In the genomic region with DNA sequence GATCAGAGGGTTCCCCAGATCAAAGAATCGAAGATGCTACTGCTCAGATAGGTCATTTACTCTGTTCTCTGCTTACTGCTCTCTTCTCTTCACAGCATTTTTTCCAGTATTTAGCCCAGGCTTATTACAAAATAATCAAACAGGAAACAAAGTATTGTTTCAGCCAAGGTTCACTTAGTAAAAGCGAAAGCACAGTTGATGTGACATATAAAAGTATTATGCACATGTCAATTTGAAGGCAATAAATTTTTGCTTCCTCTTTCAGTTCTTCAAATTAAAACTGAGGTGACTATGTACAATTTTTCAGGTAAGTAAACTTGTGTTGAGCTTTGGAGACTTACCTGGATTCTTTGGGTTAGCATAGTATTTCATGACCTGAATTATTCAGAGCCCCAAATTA, we compare ENCODE assay signal across 16 cellular contexts.
DNase-seq lines count a peak whose midpoint lies in the region; ATAC-seq, FAIRE-seq and TF ChIP-seq lines count a peak whose summit lies in the region.
"Had no signal": no experiment of that assay in that cellular context is flagged by ENCODE, and none has a peak within 500 bp of the region (broad histone marks: within the 10 kb centered on the region; RNA-seq: fewer than 3 reads in every experiment).

No MANE protein-coding gene starts in this region.

- ATAC-seq in HG03378 (IDR thresholded peaks at IDR 0.05; ENCODE audit: unreplicated experiment), result no peak
- ATAC-seq in GM18511 (IDR thresholded peaks at IDR 0.05; ENCODE audit: unreplicated experiment), result no peak
- ATAC-seq: K562, Right ventricle myocardium inferior had no signal

- FAIRE-seq in D721Med (lab: Jason Lieb, UNC), result peak; percentile 53
- FAIRE-seq: K562, RCC 7860 had no signal

- H3K4me1 Mint-ChIP-seq in brain (peaks cover 17% of the 10 kb centered on the region), neural progenitor cell (peaks cover 10% of the 10 kb centered on the region)
- H3K4me1 Mint-ChIP-seq: CD14-positive monocyte had no signal

- H3K4me3 ChIP-seq in neural progenitor cell, result no peak overlapping the region
- H3K4me3 ChIP-seq: K562 had no signal

- no peak overlapping the region for H3K4me3 Mint-ChIP-seq in brain
- no peak overlapping the region for H3K4me3 Mint-ChIP-seq in neural progenitor cell
- H3K4me3 Mint-ChIP-seq: CD14-positive monocyte had no signal

- no peak overlapping the region for H3K4me2 ChIP-seq in neural progenitor cell

- H4K20me1 ChIP-seq in neural progenitor cell (ENCODE audit: low read depth), result no peaks in the 10 kb centered on the region

- TF ChIP-seq CTCF in D721Med (IDR thresholded peaks at IDR 0.05; ENCODE audit: insufficient read depth, missing control alignments), result no peak
- TF ChIP-seq CTCF in brain (conservative IDR thresholded peaks at IDR 0.05), result no peak
- no peak for TF ChIP-seq CTCF in neural progenitor cell (IDR thresholded peaks at IDR 0.05)

- H3K27me3 Mint-ChIP-seq in brain (peaks cover 5% of the 10 kb centered on the region), neural progenitor cell (ENCODE audit: insufficient read depth, low read depth) (no peaks in the 10 kb centered on the region)

- H3F3A ChIP-seq in neural progenitor cell (ENCODE audit: low read depth), result no peaks in the 10 kb centered on the region

- H3K27ac ChIP-seq in neural progenitor cell, result no peak overlapping the region

- no peaks in the 10 kb centered on the region for H3K79me2 ChIP-seq in neural progenitor cell (ENCODE audit: low read depth)

- no peaks in the 10 kb centered on the region for H3K9me3 ChIP-seq in neural progenitor cell (ENCODE audit: low read depth)

- in situ Hi-C loops in KBM-7 (cut with MboI; ENCODE audit: low pct_unique_long_range_greater_than_20kb, low sequenced_read_pairs), result no loop called here

- H3K27me3 ChIP-seq in neural progenitor cell, result no peaks in the 10 kb centered on the region

- DNase-seq in D721Med (ENCODE audit: insufficient read length, low spot score) (no peak), NOMO-1 treated with DMSO at 0.1 percent for 48 hours (lab: John Stamatoyannopoulos, UW; ENCODE audit: unreplicated experiment) (peak; percentile 42), neural progenitor cell (ENCODE audit: low spot score) (no peak), KBM-7 (no peak), NCI-H446 treated with DMSO at 0.1 percent for 48 hours (lab: John Stamatoyannopoulos, UW) (no peak)
- DNase-seq: 8988T, DMS 273 treated with DMSO at 0.1 percent for 48 hours, EL, NCI-H1105 treated with DMSO at 0.1 percent for 48 hours had no signal

- H3K4me1 ChIP-seq in neural progenitor cell, result peaks cover 11% of the 10 kb centered on the region

- H3K36me3 ChIP-seq in neural progenitor cell, result no peaks in the 10 kb centered on the region

- H2AFZ ChIP-seq in neural progenitor cell (replicated peaks), result peak overlapping the region; percentile 56

- no peak overlapping the region for H3K9ac ChIP-seq in neural progenitor cell

- H3K27ac Mint-ChIP-seq in brain, result peak overlapping the region in 3 of 5 experiments; percentile 31 to 62 (median 58)
- H3K27ac Mint-ChIP-seq in neural progenitor cell, result no peak overlapping the region
- H3K27ac Mint-ChIP-seq: CD14-positive monocyte had no signal

- peaks cover 3 to 8% (median 7%) of the 10 kb centered on the region in 5 experiments for H3K9me3 Mint-ChIP-seq in brain
- peaks cover 22% of the 10 kb centered on the region for H3K9me3 Mint-ChIP-seq in neural progenitor cell

- H3K36me3 Mint-ChIP-seq in brain, result no peaks in the 10 kb centered on the region
- peaks cover 1% of the 10 kb centered on the region for H3K36me3 Mint-ChIP-seq in neural progenitor cell
- H3K36me3 Mint-ChIP-seq: CD14-positive monocyte had no signal
